In genomic region chr13:45466359-45466758, GRCh38 we compare ENCODE assay signal across 11 cellular contexts. TPM values are rescaled to one million over a fixed set of nuclear protein-coding genes. Genes with fewer than 3 reads are reported as not detected.
DNase-seq lines count a peak whose midpoint lies in the region; ATAC-seq and TF ChIP-seq lines count a peak whose summit lies in the region.
"Had no signal": no experiment of that assay in that cellular context is flagged by ENCODE, and none has a peak within 500 bp of the region (broad histone marks: within the 10 kb centered on the region; RNA-seq: fewer than 3 reads in every experiment).

No MANE protein-coding gene starts in this region.

- in situ Hi-C loops in brain microvascular endothelial cell (cut with HindIII; ENCODE audit: low pct_ligation_motif_present, low sequenced_read_pairs), result no loop called here

- H3K9ac ChIP-seq in KMS-11, result no peak overlapping the region
- no peak overlapping the region for H3K9ac ChIP-seq in MM.1S (ENCODE audit: low read length)

- no peaks in the 10 kb centered on the region for H3K27me3 Mint-ChIP-seq in naive B cell

- peak overlapping the region; percentile 89; the same call in 1 of the 2 replicates for H3K4me3 ChIP-seq in BE2C (ENCODE audit: low read depth, low read length)
- no peak overlapping the region for H3K4me3 ChIP-seq in KMS-11 (IDR thresholded peaks at IDR 0.05; ENCODE audit: insufficient read depth, low read depth, low read length)
- peak overlapping the region; percentile 9 for H3K4me3 ChIP-seq in brain microvascular endothelial cell (ENCODE audit: low read depth, low read length)
- peak overlapping the region in 2 of 4 donors; percentile 74 to 89 for H3K4me3 ChIP-seq in esophagus muscularis mucosa
- no peak overlapping the region for H3K4me3 ChIP-seq in MM.1S (ENCODE audit: low read length)

- ATAC-seq in naive B cell (ENCODE audit: low read depth in 2 of 2), result no peak

- no peaks in the 10 kb centered on the region for H3K9me2 ChIP-seq in MM.1S (replicated peaks; ENCODE audit: insufficient read depth, low read length)

- no peak for TF ChIP-seq POLR2A in esophagus muscularis mucosa (IDR thresholded peaks at IDR 0.05; ENCODE audit: low read depth)

- peaks cover 40 to 58% (median 51%) of the 10 kb centered on the region in 3 donors for H3K4me1 Mint-ChIP-seq in naive B cell

- no peaks in the 10 kb centered on the region for H3K9me3 ChIP-seq in BE2C
- H3K9me3 ChIP-seq in esophagus muscularis mucosa, result no peaks in the 10 kb centered on the region
- H3K9me3 ChIP-seq in MM.1S (replicated peaks; ENCODE audit: insufficient read depth, low read length), result no peaks in the 10 kb centered on the region

- H3F3A ChIP-seq in MM.1S (ENCODE audit: insufficient read depth, low read length), result no peaks in the 10 kb centered on the region

- 84% methylated on average over 4 of the region's 4 CpGs for WGBS in esophagus muscularis mucosa

- H3K79me2 ChIP-seq in KMS-11 (ENCODE audit: insufficient read depth, low read depth) (peaks cover 24% of the 10 kb centered on the region; the same call in 1 of the 2 replicates), MM.1S (ENCODE audit: low read length) (peaks cover 48% of the 10 kb centered on the region)

- peak overlapping the region; percentile 84 to 96 (median 93) for H3K4me3 Mint-ChIP-seq in naive B cell

- no peak for TF ChIP-seq EP300 in esophagus muscularis mucosa (IDR thresholded peaks at IDR 0.05)

- TF ChIP-seq CTCF in BE2C (IDR thresholded peaks at IDR 0.05; ENCODE audit: low read depth, low read length), result no peak
- no peak for TF ChIP-seq CTCF in KMS-11 (conservative IDR thresholded peaks at IDR 0.05; ENCODE audit: low read depth, low read length)
- no peak for TF ChIP-seq CTCF in brain microvascular endothelial cell (IDR thresholded peaks at IDR 0.05; ENCODE audit: low read depth, low read length, missing control alignments)
- no peak for TF ChIP-seq CTCF in esophagus muscularis mucosa (IDR thresholded peaks at IDR 0.05)
- no peak for TF ChIP-seq CTCF in MM.1S (IDR thresholded peaks at IDR 0.05; ENCODE audit: low read length)

- H3K27me3 ChIP-seq in BE2C, result no peaks in the 10 kb centered on the region
- H3K27me3 ChIP-seq in KMS-11 (ENCODE audit: insufficient read depth, low read depth), result no peaks in the 10 kb centered on the region
- H3K27me3 ChIP-seq in brain microvascular endothelial cell (replicated peaks), result no peaks in the 10 kb centered on the region
- no peaks in the 10 kb centered on the region for H3K27me3 ChIP-seq in esophagus muscularis mucosa
- no peaks in the 10 kb centered on the region for H3K27me3 ChIP-seq in MM.1S (replicated peaks; ENCODE audit: insufficient read depth, low read length)

- H3K4me1 ChIP-seq in BE2C (peaks cover 4% of the 10 kb centered on the region; the same call in 1 of the 2 replicates), KMS-11 (ENCODE audit: low read depth, poor library complexity, severe bottlenecking) (peaks cover 23% of the 10 kb centered on the region), esophagus muscularis mucosa (peaks cover 22 to 47% (median 38%) of the 10 kb centered on the region in 4 donors), MM.1S (ENCODE audit: low read length) (no peaks in the 10 kb centered on the region)

- intact Hi-C loops in esophagus muscularis mucosa (cut with DNase I), result loop anchor here (5.0 kb wide), 1 partner anchor 94 kb away; no protein-coding TSS in a partner anchor

- H3K27ac Mint-ChIP-seq in naive B cell, result peak overlapping the region in 4 of 6 donors; percentile 8 to 93 (median 80)

- no peak for DNase-seq in BE2C
- DNase-seq in brain microvascular endothelial cell, result no peak
- no peak for DNase-seq in naive B cell
- no peak for DNase-seq in stimulated activated CD8-positive, alpha-beta memory T cell treated with anti-CD3 and anti-CD28 coated beads, Interleukin-4, amount 100 ng/mL, for 48 hours
- no peak for DNase-seq in NCI-H146 treated with DMSO at 0.1 percent for 48 hours (lab: John Stamatoyannopoulos, UW; ENCODE audit: unreplicated experiment)
- no peak for DNase-seq in esophagus muscularis mucosa (ENCODE audit: extremely low spot score)
- DNase-seq in MM.1S, result no peak
- DNase-seq: aorta; RPMI8226; stimulated activated CD4-positive, alpha-beta T cell treated with anti-CD3 and anti-CD28 coated beads, Interleukin-4, amount 100 ng/mL, for 1 hour had no signal

- H3K36me3 Mint-ChIP-seq in naive B cell, result peaks cover 0 to 4% of the 10 kb centered on the region in 2 donors

- H4K20me1 ChIP-seq in KMS-11 (ENCODE audit: insufficient read depth) (no peaks in the 10 kb centered on the region), MM.1S (ENCODE audit: insufficient read depth, low read length) (no peaks in the 10 kb centered on the region)

- H3K9me3 Mint-ChIP-seq in naive B cell, result peaks cover 0 to 1% (median 0%) of the 10 kb centered on the region in 7 donors

- no peak overlapping the region for H2AFZ ChIP-seq in KMS-11 (ENCODE audit: low read depth)
- no peak overlapping the region for H2AFZ ChIP-seq in MM.1S (ENCODE audit: low read length)

- no peaks in the 10 kb centered on the region for H3K36me3 ChIP-seq in BE2C
- H3K36me3 ChIP-seq in KMS-11 (ENCODE audit: insufficient read depth), result no peaks in the 10 kb centered on the region
- no peaks in the 10 kb centered on the region for H3K36me3 ChIP-seq in brain microvascular endothelial cell (replicated peaks)
- no peaks in the 10 kb centered on the region for H3K36me3 ChIP-seq in esophagus muscularis mucosa
- H3K36me3 ChIP-seq in MM.1S (replicated peaks; ENCODE audit: insufficient read depth, low read length), result no peaks in the 10 kb centered on the region

- no peak overlapping the region for H3K27ac ChIP-seq in KMS-11
- no peak overlapping the region for H3K27ac ChIP-seq in brain microvascular endothelial cell
- H3K27ac ChIP-seq in esophagus muscularis mucosa (replicated peaks in 1 of 4), result peak overlapping the region in 1 of 4 donors; percentile 96
- no peak overlapping the region for H3K27ac ChIP-seq in MM.1S (ENCODE audit: low read length)

- 0 out of 2 replicates have a peak overlapping the region, but pooled peaks have one; percentile 71 for H3K4me2 ChIP-seq in KMS-11
- H3K4me2 ChIP-seq in MM.1S (ENCODE audit: low read depth, low read length), result no peak overlapping the region

RNA-seq across cellular contexts. Expression of gene COG3, which starts 1.6 kb away (rescaled TPM):
- polyA plus RNA-seq in BE2C (2012; ENCODE audit: insufficient read depth, insufficient read length, low read depth), result 28.7 TPM
- polyA plus RNA-seq in naive B cell (ENCODE audit: low read depth in 6 of 6), result 10 to 100 TPM; 12.4 to 63.1 (median 29.9) TPM
- 10 to 100 TPM; 17.7 to 28.2 (median 21.3) TPM for total RNA-seq in esophagus muscularis mucosa

RNA-seq across cellular contexts. Expression of gene SLC25A30, which starts 48.2 kb away (rescaled TPM):
- polyA plus RNA-seq in BE2C (2012; ENCODE audit: insufficient read depth, insufficient read length, low read depth), result 2.6 TPM
- polyA plus RNA-seq in naive B cell (ENCODE audit: low read depth in 6 of 6), result 1 to 10 TPM in 5 of 6 donors, not detected in 1; 2.5 to 4.0 (median 3.1) TPM
- total RNA-seq in esophagus muscularis mucosa, result 10 to 100 TPM in 3 of 4 donors, 1 to 10 TPM in 1; 8.8 to 13.4 (median 10.3) TPM

Comparison
In these comparisons a context has a peak if more than half of its experiments do, and no peak if none do; other contexts are left out.
1. H3K4me3 ChIP-seq: peak in BE2C (single experiment) and brain microvascular endothelial cell (single experiment); none in KMS-11 (single experiment) and MM.1S (single experiment).